Comparison of ENCODE assay signal across 19 cellular contexts in genomic region chr13:105552078-105552477, GRCh38.
A peak's percentile ranks its signal among the peaks of the same experiment; 100 is the strongest.
DNase-seq lines count a peak whose midpoint lies in the region; ATAC-seq, FAIRE-seq and TF ChIP-seq lines count a peak whose summit lies in the region.
"Had no signal": no experiment of that assay in that cellular context is flagged by ENCODE, and none has a peak within 500 bp of the region (broad histone marks: within the 10 kb centered on the region; RNA-seq: fewer than 3 reads in every experiment).

No MANE protein-coding gene starts in this region.

- TF ChIP-seq POLR2A in NB4 (IDR thresholded peaks at IDR 0.05; ENCODE audit: extremely low read depth, insufficient read length) = no peak
- TF ChIP-seq POLR2A in K562 (conservative IDR thresholded peaks at IDR 0.05) = no peak
- no peak for TF ChIP-seq POLR2A in suprapubic skin (IDR thresholded peaks at IDR 0.05)

- POLR2A ChIA-PET in K562 (lab: Yijun Ruan, JAX) = no interaction called here

- no peak for TF ChIP-seq EP300 in K562 (IDR thresholded peaks at IDR 0.05; ENCODE audit: low read length)
- TF ChIP-seq EP300 in suprapubic skin (IDR thresholded peaks at IDR 0.05) = no peak

- BruUV-seq in K562 (replicated peaks; lab: Mats Ljungman, UMichigan) = no TSS peak

- 0% methylated on average over 12 of the region's 12 CpGs for WGBS in K562 (ENCODE audit: insufficient coverage, low coverage, missing lambda C conversion rate)
- 85% methylated on average over 12 of the region's 12 CpGs for WGBS in suprapubic skin

- CTCF ChIA-PET in K562 (lab: Yijun Ruan, JAX; ENCODE audit: low intra/inter-chr PET ratio) = no interaction called here

- TF ChIP-seq CTCF in NB4 (IDR thresholded peaks at IDR 0.05; ENCODE audit: low read depth, low read length) (no peak), K562 (IDR thresholded peaks at IDR 0.05 in 2 of 3, conservative IDR thresholded peaks at IDR 0.05 in 1 of 3; ENCODE audit: insufficient read depth in 2 of 3, low read depth in 1 of 3, low read length in 3 of 3) (no peak), suprapubic skin (IDR thresholded peaks at IDR 0.05) (no peak)

- no peak overlapping the region for H2AFZ ChIP-seq in K562 (ENCODE audit: low read depth, low read length)

- peak; percentile 58 for FAIRE-seq in HTR-8/SVneo (lab: Jason Lieb, UNC)
- FAIRE-seq in K562 (lab: Jason Lieb, UNC) = no peak

- H3K9me3 ChIP-seq in K562 (replicated peaks; ENCODE audit: control insufficient read depth, insufficient read depth, low read depth, low read length) = no peaks in the 10 kb centered on the region
- H3K9me3 ChIP-seq in suprapubic skin = no peaks in the 10 kb centered on the region
- H3K9me3 ChIP-seq: SJCRH30 had no signal

- H4K20me1 ChIP-seq in K562 (replicated peaks; ENCODE audit: control insufficient read depth, insufficient read depth, low read length) = no peaks in the 10 kb centered on the region

- DNase-seq in activated T-cell treated with anti-CD3 and anti-CD28 coated beads, Interleukin-2, amount 50 U/mL, for 48 hours = peak; percentile 15 to 20
- DNase-seq in activated T-cell treated with anti-CD3 and anti-CD28 coated beads for 4 hours = no peak
- DNase-seq in HTR-8/SVneo (ENCODE audit: insufficient read length, low spot score) = no peak
- DNase-seq in NB4 (ENCODE audit: low read depth) = peak; percentile 60
- DNase-seq in K562 (ENCODE audit: extremely low read depth in 1 of 4, low spot score in 3 of 4) = no peak
- DNase-seq in G401 (ENCODE audit: low spot score) = no peak
- DNase-seq in suprapubic skin (ENCODE audit: low spot score in 2 of 2) = no peak
- no peak for DNase-seq in DMS79 (lab: John Stamatoyannopoulos, UW)
- DNase-seq: Calu3; CD4-positive, CD25-positive, alpha-beta regulatory T cell; GF-D8; GOT3; MM.1S; NCI-H1436 treated with DMSO at 0.1 percent for 48 hours; NCI-H2081; NCI-H524; SJCRH30 had no signal

- in situ Hi-C loops in K562 (cut with MboI) (no loop called here), G401 (cut with HindIII; ENCODE audit: low sequenced_read_pairs) (no loop called here)

- H3K9ac ChIP-seq in K562 (ENCODE audit: insufficient read depth in 1 of 2, low read depth in 2 of 2, low read length in 2 of 2) = no peak overlapping the region
- H3K9ac ChIP-seq: KMS-11 had no signal

- no peaks in the 10 kb centered on the region for H3K79me2 ChIP-seq in K562 (ENCODE audit: control insufficient read depth, insufficient read depth, low read length)

- ATAC-seq in K562 = no peak

- H3K4me1 ChIP-seq in K562 (replicated peaks in 1 of 2; ENCODE audit: control insufficient read depth in 2 of 2, insufficient read depth in 2 of 2, low read length in 2 of 2) = no peaks in the 10 kb centered on the region
- no peaks in the 10 kb centered on the region for H3K4me1 ChIP-seq in suprapubic skin
- H3K4me1 ChIP-seq: SJCRH30 had no signal

- no peak for TF ChIP-seq RAD21 in K562 (CRISPR knock-in tag; conservative IDR thresholded peaks at IDR 0.05 in 1 of 2, IDR thresholded peaks at IDR 0.05 in 1 of 2)

- no peaks in the 10 kb centered on the region for H3K27me3 ChIP-seq in K562 (ENCODE audit: control insufficient read depth in 2 of 2, insufficient read depth in 2 of 2, low read length in 2 of 2)
- H3K27me3 ChIP-seq in suprapubic skin = no peaks in the 10 kb centered on the region
- H3K27me3 ChIP-seq: SJCRH30 had no signal

- H3K27ac ChIP-seq in K562 (ENCODE audit: extremely low read depth, low read depth, low read length) (no peak overlapping the region), suprapubic skin (no peak overlapping the region)
- H3K27ac ChIP-seq: KMS-11, RWPE1, SJCRH30 had no signal

- no peaks in the 10 kb centered on the region for H3K9me1 ChIP-seq in K562 (ENCODE audit: control insufficient read depth, insufficient read depth, low read length)

- H3K4me3 ChIP-seq in NB4 (ENCODE audit: low read depth, low read length) (no peak overlapping the region), K562 (no peak overlapping the region), suprapubic skin (no peak overlapping the region)
- H3K4me3 ChIP-seq: SJCRH30 had no signal

- H3K4me2 ChIP-seq in K562 (ENCODE audit: insufficient read depth, low read length) = no peak overlapping the region
- H3K4me2 ChIP-seq: KMS-11 had no signal

- H3K36me3 ChIP-seq in K562 (ENCODE audit: control insufficient read depth, insufficient read depth, low read length) (no peaks in the 10 kb centered on the region), suprapubic skin (no peaks in the 10 kb centered on the region)
- H3K36me3 ChIP-seq: SJCRH30 had no signal

- intact Hi-C loops in K562 (cut with micrococcal nuclease) = no loop called here

TF ChIP-seq in K562, 482 proteins besides CTCF, POLR2A, EP300 and RAD21 (continues in another document):
- TF ChIP-seq EP400 (IDR thresholded peaks at IDR 0.05) (no peak), KDM1A (IDR thresholded peaks at IDR 0.05) (0 out of 4 replicates have a peak, but pooled peaks of 1 of the 2 experiments have one; percentile 32), EGR1 (conservative IDR thresholded peaks at IDR 0.05) (no peak), ZBTB26 (CRISPR knock-in tag; IDR thresholded peaks at IDR 0.05) (no peak), FOXP1 (CRISPR knock-in tag; IDR thresholded peaks at IDR 0.05) (no peak), KAT8 (IDR thresholded peaks at IDR 0.05; ENCODE audit: low read depth) (no peak), ILK (tag; IDR thresholded peaks at IDR 0.05; ENCODE audit: borderline replicate concordance, low read depth) (no peak), ATF4 (CRISPR knock-in tag; IDR thresholded peaks at IDR 0.05) (0 out of 2 replicates have a peak, but pooled peaks have one; percentile 10), CEBPG (CRISPR knock-in tag; IDR thresholded peaks at IDR 0.05) (peak; percentile 21; the same call in 1 of the 2 replicates), CEBPG (tag; conservative IDR thresholded peaks at IDR 0.05 in 1 of 2, IDR thresholded peaks at IDR 0.05 in 1 of 2) (peak; percentile 9 to 27; a peak in 1 of 4 replicates), JUNB (CRISPR knock-in tag; conservative IDR thresholded peaks at IDR 0.05) (no peak), MLX (CRISPR knock-in tag; conservative IDR thresholded peaks at IDR 0.05) (no peak), SETDB1 (IDR thresholded peaks at IDR 0.05; ENCODE audit: low read length) (no peak), SMARCA5 (IDR thresholded peaks at IDR 0.05) (no peak), PKNOX1 (IDR thresholded peaks at IDR 0.05) (no peak)
- TF ChIP-seq, protein P1, sequence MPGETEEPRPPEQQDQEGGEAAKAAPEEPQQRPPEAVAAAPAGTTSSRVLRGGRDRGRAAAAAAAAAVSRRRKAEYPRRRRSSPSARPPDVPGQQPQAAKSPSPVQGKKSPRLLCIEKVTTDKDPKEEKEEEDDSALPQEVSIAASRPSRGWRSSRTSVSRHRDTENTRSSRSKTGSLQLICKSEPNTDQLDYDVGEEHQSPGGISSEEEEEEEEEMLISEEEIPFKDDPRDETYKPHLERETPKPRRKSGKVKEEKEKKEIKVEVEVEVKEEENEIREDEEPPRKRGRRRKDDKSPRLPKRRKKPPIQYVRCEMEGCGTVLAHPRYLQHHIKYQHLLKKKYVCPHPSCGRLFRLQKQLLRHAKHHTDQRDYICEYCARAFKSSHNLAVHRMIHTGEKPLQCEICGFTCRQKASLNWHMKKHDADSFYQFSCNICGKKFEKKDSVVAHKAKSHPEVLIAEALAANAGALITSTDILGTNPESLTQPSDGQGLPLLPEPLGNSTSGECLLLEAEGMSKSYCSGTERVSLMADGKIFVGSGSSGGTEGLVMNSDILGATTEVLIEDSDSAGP (CRISPR knock-in tag; IDR thresholded peaks at IDR 0.05) = no peak

Comparison
In these comparisons a context has a peak if more than half of its experiments do, and no peak if none do; other contexts are left out.
1. DNase-seq: peak in activated T-cell treated with anti-CD3 and anti-CD28 coated beads, Interleukin-2, amount 50 U/mL, for 48 hours (2 of 2) and NB4 (single experiment); none in activated T-cell treated with anti-CD3 and anti-CD28 coated beads for 4 hours (single experiment), HTR-8/SVneo (single experiment), K562 (0 of 4), G401 (single experiment), suprapubic skin (0 of 2) and DMS79 (single experiment).